Comparison of ENCODE assay signal across 8 cellular contexts in the genomic region with DNA sequence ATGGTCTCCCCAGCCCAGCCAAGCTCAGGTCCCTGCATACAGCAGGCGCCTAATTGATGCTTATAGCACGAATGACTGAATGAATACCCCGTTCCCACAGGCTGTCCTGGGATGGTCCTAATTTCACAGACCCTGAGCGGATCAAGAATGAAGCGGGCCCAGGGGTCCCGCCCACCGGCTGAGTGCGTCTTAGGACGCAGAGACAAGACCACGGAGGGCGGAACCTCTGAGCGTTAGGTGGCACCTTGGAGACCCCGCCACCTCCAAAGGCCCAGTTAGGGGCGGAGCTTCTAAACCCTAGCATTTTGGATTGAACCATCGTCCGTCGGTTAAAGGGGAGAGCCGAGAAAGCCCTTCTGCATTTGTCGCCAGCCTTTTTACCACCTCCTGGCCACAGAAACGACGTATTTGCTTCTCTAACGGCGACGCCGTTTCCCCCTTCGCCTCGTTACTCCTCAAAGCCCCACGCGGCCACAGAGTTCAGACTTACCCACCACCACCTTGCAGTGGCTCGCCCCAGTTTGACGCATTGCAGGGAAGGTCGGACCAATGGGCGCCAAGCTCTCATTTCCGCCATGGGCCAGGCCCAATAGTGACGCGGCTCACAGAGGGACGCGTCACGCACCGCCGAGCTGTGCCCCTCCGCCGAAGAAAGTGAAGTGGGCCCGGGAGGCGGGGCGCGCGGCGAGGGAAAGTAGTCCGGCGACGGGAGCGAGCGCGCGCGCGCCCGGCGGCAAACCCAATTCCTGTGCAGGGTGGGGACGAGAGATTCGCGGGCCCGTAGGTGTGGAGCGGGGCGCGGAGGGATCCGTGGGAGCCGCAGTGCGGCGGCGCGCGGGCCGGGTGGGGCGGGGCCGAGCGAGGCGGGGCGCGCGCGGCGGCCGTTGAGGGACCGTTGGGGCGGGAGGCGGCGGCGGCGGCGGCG. TPM values are rescaled to one million over a fixed set of nuclear protein-coding genes. Genes with fewer than 3 reads are reported as not detected.
DNase-seq lines count a peak whose midpoint lies in the region; ATAC-seq and TF ChIP-seq lines count a peak whose summit lies in the region.

No MANE protein-coding gene starts in this region.

- H3K27ac ChIP-seq in IMR-90 (ENCODE audit: insufficient read depth, low read length): peak overlapping the region; percentile 91
- peak overlapping the region; percentile 80 for H3K27ac ChIP-seq in OCI-LY7 (ENCODE audit: low read depth, low read length, poor library complexity, severe bottlenecking)

- H3K4me3 ChIP-seq in IMR-90 (ENCODE audit: insufficient read depth, low read depth, low read length): peak overlapping the region; percentile 87
- peak overlapping the region; percentile 96 for H3K4me3 ChIP-seq in OCI-LY7 (ENCODE audit: low read depth, low read length, poor library complexity, severe bottlenecking)
- peak overlapping the region; percentile 84 for H3K4me3 ChIP-seq in mucosa of stomach (ENCODE audit: low read length)

- H3K4me2 ChIP-seq in IMR-90 (ENCODE audit: low read depth, low read length): peak overlapping the region; percentile 66
- peak overlapping the region; percentile 53 for H3K4me2 ChIP-seq in OCI-LY7 (ENCODE audit: low read length)

- peak overlapping the region; percentile 100 for H3K23ac ChIP-seq in IMR-90 (ENCODE audit: low read depth, low read length)

- peak overlapping the region; percentile 98 for H3K4me3 Mint-ChIP-seq in activated T-cell treated with anti-CD3 and anti-CD28 coated beads, Interleukin-2, amount 50 U/mL, for 24 hours

- H3K9me3 ChIP-seq in IMR-90 (ENCODE audit: control insufficient read depth, insufficient read depth, low read length) (peaks cover 4% of the 10 kb centered on the region; the same call in 1 of the 2 replicates), OCI-LY7 (ENCODE audit: low read length) (peaks cover 24% of the 10 kb centered on the region), mucosa of stomach (ENCODE audit: control insufficient read depth, low read length) (no peaks in the 10 kb centered on the region)

- H3K36me3 ChIP-seq in IMR-90 (ENCODE audit: control insufficient read depth, insufficient read depth, low read length): peaks cover 3% of the 10 kb centered on the region
- peaks cover 6% of the 10 kb centered on the region for H3K36me3 ChIP-seq in OCI-LY7 (ENCODE audit: insufficient read depth, low read length)
- H3K36me3 ChIP-seq in mucosa of stomach (ENCODE audit: control insufficient read depth, insufficient read depth, low read length): no peaks in the 10 kb centered on the region

- H2AK9ac ChIP-seq in IMR-90 (replicated peaks; ENCODE audit: low read depth, low read length, poor library complexity): peak overlapping the region; percentile 99

- H3K4me1 ChIP-seq in IMR-90 (ENCODE audit: control insufficient read depth, insufficient read depth, low read length): peaks cover 15% of the 10 kb centered on the region
- peaks cover 31% of the 10 kb centered on the region for H3K4me1 ChIP-seq in OCI-LY7 (ENCODE audit: insufficient read depth, low read length, poor library complexity, severe bottlenecking)
- peaks cover 24% of the 10 kb centered on the region for H3K4me1 ChIP-seq in mucosa of stomach (ENCODE audit: control insufficient read depth, insufficient read depth, low read length)

- H3K9me2 ChIP-seq in OCI-LY7 (ENCODE audit: insufficient read depth, low read length): no peaks in the 10 kb centered on the region

- TF ChIP-seq POLR2A in IMR-90 (IDR thresholded peaks at IDR 0.05; ENCODE audit: low read depth, low read length): peak; percentile 52

- H3K79me2 ChIP-seq in OCI-LY7 (ENCODE audit: insufficient read depth, low read depth, low read length): peaks cover 40% of the 10 kb centered on the region

- DNase-seq in DMS153 (lab: John Stamatoyannopoulos, UW) (peak; percentile 89), IMR-90 (peak; percentile 97), OCI-LY7 (ENCODE audit: low spot score) (peak; percentile 99)
- peak; percentile 99 for DNase-seq in activated T-cell treated with anti-CD3 and anti-CD28 coated beads, Interleukin-2, amount 50 U/mL, for 24 hours
- DNase-seq in stimulated activated CD8-positive, alpha-beta memory T cell treated with anti-CD3 and anti-CD28 coated beads, Interleukin-4, amount 100 ng/mL, for 48 hours: peak; percentile 100

- peak overlapping the region; percentile 94 for H2AK5ac ChIP-seq in IMR-90 (ENCODE audit: low read depth, low read length)

- H2BK15ac ChIP-seq in IMR-90 (ENCODE audit: low read depth, low read length): peak overlapping the region; percentile 95; the same call in 2 of the 3 replicates

- H4K5ac ChIP-seq in IMR-90 (ENCODE audit: low read depth, low read length): peak overlapping the region; percentile 97

- H3K18ac ChIP-seq in IMR-90 (ENCODE audit: low read depth, low read length): peak overlapping the region; percentile 96

- H3K4me1 Mint-ChIP-seq in activated T-cell treated with anti-CD3 and anti-CD28 coated beads, Interleukin-2, amount 50 U/mL, for 24 hours (ENCODE audit: low read depth): peaks cover 35% of the 10 kb centered on the region

- dilution Hi-C loops in IMR-90 (cut with HindIII; ENCODE audit: low sequenced_read_pairs, unreplicated experiment): no loop called here

- peak overlapping the region; percentile 100 for H4K91ac ChIP-seq in IMR-90 (ENCODE audit: insufficient read depth, low read depth, low read length)

- in situ Hi-C loops in IMR-90 (cut with MboI; ENCODE audit: low sequenced_read_pairs): no loop called here

- peak overlapping the region; percentile 100 for H3K4ac ChIP-seq in IMR-90 (ENCODE audit: low read depth, low read length)

- TF ChIP-seq CTCF in IMR-90 (conservative IDR thresholded peaks at IDR 0.05; ENCODE audit: low read depth, low read length) (no peak), OCI-LY7 (conservative IDR thresholded peaks at IDR 0.05; ENCODE audit: low read length) (no peak)

- H3K36me3 Mint-ChIP-seq in activated T-cell treated with anti-CD3 and anti-CD28 coated beads, Interleukin-2, amount 50 U/mL, for 24 hours (ENCODE audit: low read depth): peaks cover 39% of the 10 kb centered on the region

- peak overlapping the region; percentile 100 for H2BK120ac ChIP-seq in IMR-90 (ENCODE audit: low read depth, low read length)

- POLR2A ChIA-PET in IMR-90 (lab: Charles Lee; ENCODE audit: unreplicated experiment): interaction anchor here (0.6 to 1.1 kb wide), 4 partner anchors 31 to 601 kb away, joined by 3 to 14 read pairs (median 5); no protein-coding TSS in a partner anchor
- POLR2A ChIA-PET in OCI-LY7 (lab: Charles Lee): interaction anchor here (0.5 to 2.9 kb wide), 3 partner anchors 12 to 306 kb away, joined by 3 to 16 read pairs (median 5); no protein-coding TSS in a partner anchor

- H2BK20ac ChIP-seq in IMR-90 (ENCODE audit: low read depth, low read length): peak overlapping the region; percentile 100

- peak overlapping the region; percentile 100 for H3K27ac Mint-ChIP-seq in activated T-cell treated with anti-CD3 and anti-CD28 coated beads, Interleukin-2, amount 50 U/mL, for 24 hours

- H3K79me1 ChIP-seq in IMR-90 (ENCODE audit: low read depth in 1 of 2, low read length in 2 of 2): peaks cover 0 to 40% of the 10 kb centered on the region in 2 experiments; a peak in 3 of 4 replicates

- H3K9me1 ChIP-seq in IMR-90 (ENCODE audit: insufficient read depth, low read length): peaks cover 16% of the 10 kb centered on the region

- H3K9ac ChIP-seq in IMR-90 (ENCODE audit: low read depth, low read length) (peak overlapping the region; percentile 88), mucosa of stomach (ENCODE audit: low read length) (peak overlapping the region; percentile 100)

- BruUV-seq in IMR-90 (replicated peaks; lab: Mats Ljungman, UMichigan) (TSS peak; percentile 47), OCI-LY7 (replicated peaks; lab: Mats Ljungman, UMichigan) (no TSS peak)

- no peaks in the 10 kb centered on the region for H3K27me3 ChIP-seq in IMR-90 (ENCODE audit: control insufficient read depth, insufficient read depth, low read length)
- H3K27me3 ChIP-seq in mucosa of stomach (ENCODE audit: control insufficient read depth, insufficient read depth, low read length): no peaks in the 10 kb centered on the region

- H4K8ac ChIP-seq in IMR-90 (ENCODE audit: low read depth in 2 of 2, low read length in 2 of 2): peak overlapping the region; percentile 79 to 100

- peak; percentile 78 for ATAC-seq in GM21529 (IDR thresholded peaks at IDR 0.05; ENCODE audit: unreplicated experiment)
- ATAC-seq in IMR-90 (ENCODE audit: low read depth): peak; percentile 92
- peak; percentile 94 for ATAC-seq in esophagus mucosa

- no peaks in the 10 kb centered on the region for H3K9me3 Mint-ChIP-seq in activated T-cell treated with anti-CD3 and anti-CD28 coated beads, Interleukin-2, amount 50 U/mL, for 24 hours

- WGBS in IMR-90 (ENCODE audit: extremely low coverage in 2 of 2, insufficient read length in 1 of 2), 2 experiments: 0% methylated on average over 38 of the region's 93 CpGs; no CpG with 5 or more reads in 1 of the 2 experiments

- CTCF ChIA-PET in IMR-90 (lab: Yijun Ruan, JAX): interaction anchor here (0.6 to 1.6 kb wide), 3 partner anchors 10 to 62 kb away, joined by 3 to 8 read pairs (median 4); no protein-coding TSS in a partner anchor
- CTCF ChIA-PET in OCI-LY7 (lab: Charles Lee; ENCODE audit: unreplicated experiment): no interaction called here

- peak overlapping the region; percentile 99 for H2BK5ac ChIP-seq in IMR-90 (ENCODE audit: low read depth, low read length, poor library complexity, severe bottlenecking)

- peak overlapping the region; percentile 100 for H3K14ac ChIP-seq in IMR-90 (replicated peaks; ENCODE audit: low read depth, low read length)

- intact Hi-C loops in IMR-90 (cut with micrococcal nuclease): no loop called here
- intact Hi-C loops in OCI-LY7 (cut with micrococcal nuclease; ENCODE audit: unreplicated experiment): no loop called here

- H4K20me1 ChIP-seq in IMR-90 (ENCODE audit: insufficient read depth, low read length): peaks cover 39% of the 10 kb centered on the region
- H4K20me1 ChIP-seq in OCI-LY7 (ENCODE audit: insufficient read depth, low read length): peaks cover 13% of the 10 kb centered on the region

- H3K56ac ChIP-seq in IMR-90 (ENCODE audit: extremely low read depth, insufficient read depth, low read length): peak overlapping the region; percentile 99

- TF ChIP-seq RAD21 in IMR-90 (IDR thresholded peaks at IDR 0.05; ENCODE audit: low read length): no peak

- no peaks in the 10 kb centered on the region for H3K27me3 Mint-ChIP-seq in activated T-cell treated with anti-CD3 and anti-CD28 coated beads, Interleukin-2, amount 50 U/mL, for 24 hours

- peak overlapping the region; percentile 100 for H2AFZ ChIP-seq in IMR-90 (replicated peaks; ENCODE audit: low read length, poor library complexity)
- H2AFZ ChIP-seq in OCI-LY7 (ENCODE audit: low read length): peak overlapping the region; percentile 74

RNA-seq across cellular contexts. Expression of gene CALM3, which starts 0.5 kb away (rescaled TPM):
- total RNA-seq in IMR-90 (2012; rRNA removed) (91.6 and 197 TPM in 2 replicates), OCI-LY7 (2022) (198 and 246 TPM in 2 replicates), esophagus mucosa (109 TPM)
- polyA plus RNA-seq in IMR-90 (2012; rRNA removed): 467 and 501 TPM in 2 replicates
- polyA plus RNA-seq in IMR-90 (2012; cell fraction: cytosol; rRNA removed): 414 and 485 TPM in 2 replicates
- polyA plus RNA-seq in IMR-90 (2012; cell fraction: nucleus; rRNA removed; ENCODE audit: low replicate concordance): 233 and 354 TPM in 2 replicates
- 175 and 205 TPM in 2 replicates for total RNA-seq in OCI-LY7 (2014; rRNA removed; shearing (Covaris generic))

RNA-seq across cellular contexts. Expression of gene PTGIR, which starts 24.2 kb away (rescaled TPM):
- total RNA-seq in IMR-90 (2012; rRNA removed) (0.54 and 0.56 TPM in 2 replicates), OCI-LY7 (2022) (not detected in 2 replicates), esophagus mucosa (0.12 TPM)
- polyA plus RNA-seq in IMR-90 (2012; rRNA removed): 4.9 and 5.3 TPM in 2 replicates
- 2.8 and 7.8 TPM in 2 replicates for polyA plus RNA-seq in IMR-90 (2012; cell fraction: cytosol; rRNA removed)
- 18.1 and 39.4 TPM in 2 replicates for polyA plus RNA-seq in IMR-90 (2012; cell fraction: nucleus; rRNA removed; ENCODE audit: low replicate concordance)
- total RNA-seq in OCI-LY7 (2014; rRNA removed; shearing (Covaris generic)): 0.25 and 0.26 TPM in 2 replicates

RNA-seq across cellular contexts. Expression of gene GNG8, which starts 35.3 kb away (rescaled TPM):
- not detected in 2 replicates for total RNA-seq in IMR-90 (2012; rRNA removed)
- polyA plus RNA-seq in IMR-90 (2012; rRNA removed): not detected in 2 replicates
- polyA plus RNA-seq in IMR-90 (2012; cell fraction: cytosol; rRNA removed): not detected in 2 replicates
- polyA plus RNA-seq in IMR-90 (2012; cell fraction: nucleus; rRNA removed; ENCODE audit: low replicate concordance): not detected in 2 replicates
- total RNA-seq in OCI-LY7 (2014; rRNA removed; shearing (Covaris generic)): not detected in 2 replicates
- total RNA-seq in OCI-LY7 (2022): not detected in 2 replicates
- not detected for total RNA-seq in esophagus mucosa

Comparison
In these comparisons a context has a peak if more than half of its experiments do, and no peak if none do; other contexts are left out.
1. Peak in every context shown above with its lines: DNase-seq, ATAC-seq, H3K4me3 ChIP-seq and H3K27ac ChIP-seq.